ENCODE assay signal across 26 cellular contexts in genomic region chr17:18327556-18327955, GRCh38. TPM values are rescaled to one million over a fixed set of nuclear protein-coding genes. Genes with fewer than 3 reads are reported as not detected.
DNase-seq lines count a peak whose midpoint lies in the region; ATAC-seq and TF ChIP-seq lines count a peak whose summit lies in the region.
"Had no signal": no experiment of that assay in that cellular context is flagged by ENCODE, and none has a peak within 500 bp of the region (broad histone marks: within the 10 kb centered on the region; RNA-seq: fewer than 3 reads in every experiment).

No MANE protein-coding gene starts in this region.

- no peak for TF ChIP-seq POLR2A in breast epithelium (IDR thresholded peaks at IDR 0.05)

- peaks cover 0 to 2% of the 10 kb centered on the region in 2 donors for H3K9me3 Mint-ChIP-seq in stimulated activated naive B cell treated with anti-CD40 and anti-IgM and Interleukin-4, amounts not matched to agents 10 μg/mL and 1 μg/mL and 100 μg/mL, for 72 hours
- H3K9me3 Mint-ChIP-seq: CD4-positive, CD25-positive, alpha-beta regulatory T cell; IgD-negative memory B cell had no signal

- H3K27me3 Mint-ChIP-seq in stimulated activated naive B cell treated with anti-CD40 and anti-IgM and Interleukin-4, amounts not matched to agents 10 μg/mL and 1 μg/mL and 100 μg/mL, for 72 hours = no peaks in the 10 kb centered on the region
- H3K27me3 Mint-ChIP-seq: CD4-positive, CD25-positive, alpha-beta regulatory T cell; IgD-negative memory B cell had no signal

- DNase-seq in mammary epithelial cell = no peak
- no peak for DNase-seq in breast epithelium (ENCODE audit: low spot score in 2 of 2)
- no peak for DNase-seq in RWPE1 (ENCODE audit: low spot score)
- no peak for DNase-seq in stimulated activated naive B cell treated with anti-CD40 and anti-IgM and Interleukin-4, amounts not matched to agents 10 μg/mL and 1 μg/mL and 100 μg/mL, for 72 hours
- no peak for DNase-seq in DMS53 treated with DMSO at 0.1 percent for 48 hours (lab: John Stamatoyannopoulos, UW; ENCODE audit: unreplicated experiment)
- no peak for DNase-seq in NCI-H1105 treated with DMSO at 0.1 percent for 48 hours (lab: John Stamatoyannopoulos, UW)
- DNase-seq: BE2C; CD4-positive, CD25-positive, alpha-beta regulatory T cell; COR-L47; GDM1; H9; Kasumi-1; MG63; NCI-H1092; NCI-H146; NCI-H2081; NCI-H2171 treated with DMSO at 0.1 percent for 48 hours; NCI-H774; PC-9 had no signal

- H3K27ac Mint-ChIP-seq in stimulated activated naive B cell treated with anti-CD40 and anti-IgM and Interleukin-4, amounts not matched to agents 10 μg/mL and 1 μg/mL and 100 μg/mL, for 72 hours = peak overlapping the region; percentile 14

- ATAC-seq in stimulated activated naive B cell treated with anti-CD40 and anti-IgM and Interleukin-4, amounts not matched to agents 10 μg/mL and 1 μg/mL and 100 μg/mL, for 72 hours (replicated peaks) = no peak

- dilution Hi-C loops in mammary epithelial cell (cut with HindIII; ENCODE audit: low sequenced_read_pairs) = no loop called here

- no peak overlapping the region for H2AFZ ChIP-seq in mammary epithelial cell (ENCODE audit: low read depth, low read length)
- H2AFZ ChIP-seq: PC-9 had no signal

- H3K36me3 ChIP-seq in mammary epithelial cell (ENCODE audit: insufficient read depth, low read length) = peaks cover 10% of the 10 kb centered on the region
- peaks cover 11% of the 10 kb centered on the region for H3K36me3 ChIP-seq in breast epithelium
- H3K36me3 ChIP-seq: MG63 had no signal

- POLR2A ChIA-PET in RWPE1 (lab: Yijun Ruan, JAX; ENCODE audit: low non-redundant PET) = no interaction called here

- in situ Hi-C loops in mammary epithelial cell (cut with MboI; ENCODE audit: low sequenced_read_pairs in 2 of 2) = no loop called here

- no peaks in the 10 kb centered on the region for H3K27me3 ChIP-seq in mammary epithelial cell (ENCODE audit: insufficient read depth, low read length)
- no peaks in the 10 kb centered on the region for H3K27me3 ChIP-seq in breast epithelium
- H3K27me3 ChIP-seq: BE2C, MG63, SJSA1 had no signal

- H3K4me3 ChIP-seq in mammary epithelial cell (replicated peaks in 1 of 3; ENCODE audit: insufficient read depth in 1 of 3, low read depth in 2 of 3, low read length in 3 of 3) (no peak overlapping the region), breast epithelium (no peak overlapping the region)
- H3K4me3 ChIP-seq: MG63, PC-9, SJSA1 had no signal

- H4K20me1 ChIP-seq in mammary epithelial cell (ENCODE audit: insufficient read depth, low read length) = no peaks in the 10 kb centered on the region

- CTCF ChIA-PET in mammary epithelial cell (lab: Charles Lee; ENCODE audit: low non-redundant PET) = no interaction called here
- CTCF ChIA-PET in RWPE1 (lab: Yijun Ruan, JAX) = no interaction called here

- H3K4me1 ChIP-seq in mammary epithelial cell (ENCODE audit: insufficient read depth, low read length) = no peaks in the 10 kb centered on the region
- H3K4me1 ChIP-seq in breast epithelium = no peaks in the 10 kb centered on the region
- H3K4me1 ChIP-seq: BE2C, SJSA1 had no signal

- H3K36me3 Mint-ChIP-seq in stimulated activated naive B cell treated with anti-CD40 and anti-IgM and Interleukin-4, amounts not matched to agents 10 μg/mL and 1 μg/mL and 100 μg/mL, for 72 hours = peaks cover 49 to 56% of the 10 kb centered on the region in 2 donors

- peaks cover 25 to 43% of the 10 kb centered on the region in 2 donors for H3K4me1 Mint-ChIP-seq in stimulated activated naive B cell treated with anti-CD40 and anti-IgM and Interleukin-4, amounts not matched to agents 10 μg/mL and 1 μg/mL and 100 μg/mL, for 72 hours
- H3K4me1 Mint-ChIP-seq: H9 had no signal

- no peak overlapping the region for H3K9ac ChIP-seq in mammary epithelial cell (ENCODE audit: insufficient read depth, low read length)

- intact Hi-C loops in mammary epithelial cell (cut with micrococcal nuclease) = no loop called here
- intact Hi-C loops in breast epithelium (cut with DNase I; ENCODE audit: low total_unique reads) = no loop called here

- H3K9me3 ChIP-seq in mammary epithelial cell (replicated peaks; ENCODE audit: insufficient read depth, low read length) = no peaks in the 10 kb centered on the region
- no peaks in the 10 kb centered on the region for H3K9me3 ChIP-seq in breast epithelium
- H3K9me3 ChIP-seq: BE2C, MG63, SJSA1 had no signal

- 95% methylated on average over 10 of the region's 10 CpGs for WGBS in mammary epithelial cell (ENCODE audit: low coverage, missing lambda C conversion rate)

- H3K79me2 ChIP-seq in mammary epithelial cell (ENCODE audit: insufficient read depth, low read length) = peaks cover 14% of the 10 kb centered on the region

- no peak overlapping the region for H3K4me2 ChIP-seq in mammary epithelial cell (ENCODE audit: insufficient read depth, low read depth, low read length)
- H3K4me2 ChIP-seq: PC-9 had no signal

- BruUV-seq in mammary epithelial cell (replicated peaks; lab: Mats Ljungman, UMichigan) = TSS peak; percentile 10

- no peak for TF ChIP-seq CTCF in mammary epithelial cell (conservative IDR thresholded peaks at IDR 0.05 in 1 of 2, IDR thresholded peaks at IDR 0.05 in 1 of 2; ENCODE audit: extremely low read depth in 1 of 2, insufficient read depth in 1 of 2, low read depth in 1 of 2, low read length in 2 of 2)
- no peak for TF ChIP-seq CTCF in breast epithelium (IDR thresholded peaks at IDR 0.05)
- TF ChIP-seq CTCF in RWPE1 (conservative IDR thresholded peaks at IDR 0.05; ENCODE audit: low read depth) = no peak

- no peak overlapping the region for H3K27ac ChIP-seq in mammary epithelial cell (ENCODE audit: insufficient read depth, low read depth, low read length)
- no peak overlapping the region for H3K27ac ChIP-seq in breast epithelium
- H3K27ac ChIP-seq in RWPE1 = peak overlapping the region; percentile 46
- H3K27ac ChIP-seq: HL-60, PC-9, SJSA1 had no signal

- no peak overlapping the region for H3K4me3 Mint-ChIP-seq in stimulated activated naive B cell treated with anti-CD40 and anti-IgM and Interleukin-4, amounts not matched to agents 10 μg/mL and 1 μg/mL and 100 μg/mL, for 72 hours
- H3K4me3 Mint-ChIP-seq: CD4-positive, CD25-positive, alpha-beta regulatory T cell; H9; IgD-negative memory B cell had no signal

RNA-seq across cellular contexts. Expression of gene SMCR8, which starts 12.5 kb away (rescaled TPM):
- total RNA-seq in mammary epithelial cell (10 to 100 TPM; 15.2 to 21.5 TPM), breast epithelium (10 to 100 TPM; 16.4 to 20.9 (median 16.8) TPM)
- polyA plus RNA-seq in mammary epithelial cell = 9.7 TPM
- 31.2 TPM for polyA minus RNA-seq in mammary epithelial cell

RNA-seq across cellular contexts. Expression of gene TOP3A, which starts 12.8 kb away (rescaled TPM):
- 10 to 100 TPM; 27.2 to 36.4 TPM for total RNA-seq in mammary epithelial cell
- polyA plus RNA-seq in mammary epithelial cell = 15.2 TPM
- polyA minus RNA-seq in mammary epithelial cell = 71.6 TPM
- total RNA-seq in breast epithelium = 10 to 100 TPM; 25.9 to 46.5 (median 30.1) TPM

RNA-seq across cellular contexts. Expression of gene SHMT1, which starts 35.8 kb away (rescaled TPM):
- total RNA-seq in mammary epithelial cell (10 to 100 TPM; 25.3 to 25.6 TPM), breast epithelium (100 to 1,000 TPM in 1 of 3 donors, 10 to 100 TPM in 2; 38.3 to 144 (median 47.1) TPM)
- polyA plus RNA-seq in mammary epithelial cell = 25.8 TPM
- polyA minus RNA-seq in mammary epithelial cell = 58.6 TPM

RNA-seq across cellular contexts. Expression of gene EVPLL, which starts 50.0 kb away (rescaled TPM):
- total RNA-seq in mammary epithelial cell (under 1 TPM in 1 of 2 donors, not detected in 1; 0.17 TPM), breast epithelium (under 1 TPM in 2 of 3 donors, not detected in 1; 0.32 to 0.73 TPM)
- polyA plus RNA-seq in mammary epithelial cell = not detected
- not detected for polyA minus RNA-seq in mammary epithelial cell
- total RNA-seq: A172; CD4-positive, CD25-positive, alpha-beta regulatory T cell; Daoy; HT1080; NCI-H460; SJSA1 had no signal
- polyA plus RNA-seq: IgD-negative memory B cell had no signal
